Comparison of ENCODE assay signal across 19 cellular contexts in the genomic region with DNA sequence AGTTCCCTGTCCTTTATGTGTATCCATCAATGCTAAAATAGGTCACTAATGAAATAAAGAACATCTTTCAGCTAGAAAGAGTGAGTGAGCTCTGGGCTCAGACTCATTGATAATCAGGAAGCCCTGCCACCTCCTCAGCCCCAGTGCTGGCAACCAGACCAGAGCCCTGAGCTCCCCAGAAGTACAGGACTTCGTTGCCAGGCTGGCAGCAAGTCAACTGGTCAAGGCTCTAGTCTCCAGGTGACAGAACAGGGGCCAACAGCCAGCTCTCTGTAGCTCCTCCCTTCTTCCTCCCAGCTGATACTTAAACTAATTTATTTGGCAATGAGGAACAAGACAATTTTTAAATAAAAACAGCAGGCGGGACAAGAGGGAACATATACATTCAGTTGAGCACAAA.
"Had no signal": no experiment of that assay in that cellular context is flagged by ENCODE, and none has a peak within 500 bp of the region (broad histone marks: within the 10 kb centered on the region; RNA-seq: fewer than 3 reads in every experiment).

No MANE protein-coding gene starts in this region.

- ATAC-seq: left lobe of liver, natural killer cell, sciatic nerve had no signal

- H3K4me3 ChIP-seq: coronary artery, ovary, prostate gland, spleen, stomach, thoracic aorta had no signal

- H3K4me3 Mint-ChIP-seq: endodermal cell, natural killer cell, neural crest cell had no signal

- H3K27ac ChIP-seq: coronary artery, ovary, prostate gland, spleen, stomach, thoracic aorta had no signal

- H3K9me3 ChIP-seq: ovary, prostate gland, stomach, thoracic aorta had no signal

- H3K36me3 ChIP-seq: ovary, prostate gland, spleen, stomach, thoracic aorta had no signal

- DNase-seq: effector CD4-positive, alpha-beta T cell; endodermal cell; foreskin melanocyte; islet precursor cell; mammary epithelial cell; natural killer cell; ovary; retina; spleen; stimulated activated CD4-positive, alpha-beta T cell treated with anti-CD3 and anti-CD28 coated beads, Interleukin-2, amount 100 ng/mL, for 24 hours; stimulated activated naive CD4-positive, alpha-beta T cell; stomach; trophoblast cell had no signal

- H3K27ac Mint-ChIP-seq: endodermal cell, natural killer cell had no signal

- H3K27me3 ChIP-seq: ovary had no signal

- H3K4me1 ChIP-seq: prostate gland, spleen had no signal
